In the genomic region with DNA sequence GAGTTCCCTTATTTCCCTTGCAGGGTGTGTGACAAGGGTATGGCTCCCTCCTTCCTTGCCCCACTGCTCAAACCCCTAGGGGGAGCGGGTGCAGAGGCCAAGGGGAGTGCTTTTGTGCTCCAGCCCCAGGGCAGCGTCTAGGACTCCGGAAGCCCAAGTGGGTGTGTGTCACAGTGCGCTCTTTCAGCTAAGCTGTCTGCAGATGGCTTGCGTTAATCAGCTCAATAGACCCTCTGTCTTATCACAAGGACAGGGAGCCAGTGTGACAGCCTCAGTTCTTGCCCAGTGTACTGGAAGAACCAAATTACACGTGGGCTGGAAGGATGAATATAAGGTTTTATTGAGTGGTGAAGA, we compare ENCODE assay signal across 14 cellular contexts.
DNase-seq lines count a peak whose midpoint lies in the region; ATAC-seq, FAIRE-seq and TF ChIP-seq lines count a peak whose summit lies in the region.
"Had no signal": no experiment of that assay in that cellular context is flagged by ENCODE, and none has a peak within 500 bp of the region (broad histone marks: within the 10 kb centered on the region; RNA-seq: fewer than 3 reads in every experiment).

No MANE protein-coding gene starts in this region.

- CTCF ChIA-PET in activated CD8-positive, alpha-beta T cell treated with anti-CD3 and anti-CD28 coated beads, Interleukin-2, amount 10 ng/mL, durations not matched to agents 7 days and 5 days (lab: Charles Lee): no interaction called here

- TF ChIP-seq CTCF in chondrocyte (IDR thresholded peaks at IDR 0.05): no peak

- no peak for FAIRE-seq in GM19239 (lab: Jason Lieb, UNC)

- H3K4me3 Mint-ChIP-seq in chondrocyte (ENCODE audit: unreplicated experiment): peak overlapping the region; percentile 44
- H3K4me3 Mint-ChIP-seq in activated CD8-positive, alpha-beta T cell treated with anti-CD3 and anti-CD28 coated beads, Interleukin-2, amount 10 ng/mL, durations not matched to agents 7 days and 5 days: no peak overlapping the region

- DNase-seq in COLO829 (ENCODE audit: low spot score): peak; percentile 73
- DNase-seq in M059J (ENCODE audit: low read depth): peak; percentile 15
- no peak for DNase-seq in chondrocyte (ENCODE audit: low spot score)
- peak; percentile 11 for DNase-seq in middle frontal gyrus (ENCODE audit: extremely low spot score, low spot score)
- DNase-seq in GM19239 (ENCODE audit: insufficient read length, low spot score): no peak
- no peak for DNase-seq in activated T-cell treated with anti-CD3 and anti-CD28 coated beads, Interleukin-2, amount 50 U/mL, for 1 hour
- DNase-seq in activated CD8-positive, alpha-beta T cell treated with anti-CD3 and anti-CD28 coated beads, Interleukin-2, amount 10 ng/mL, durations not matched to agents 7 days and 5 days: no peak
- DNase-seq in SKM-1 treated with dmso at 0.1 percent for 144 hours (lab: John Stamatoyannopoulos, UW; ENCODE audit: unreplicated experiment): no peak
- DNase-seq: activated CD4-positive, alpha-beta T cell treated with anti-CD3 and anti-CD28 coated beads for 4 hours; activated gamma-delta T cell; colonic mucosa; NCI-H345; SIG-M5; thyroid gland had no signal

- POLR2A ChIA-PET in activated CD8-positive, alpha-beta T cell treated with anti-CD3 and anti-CD28 coated beads, Interleukin-2, amount 10 ng/mL, durations not matched to agents 7 days and 5 days (lab: Charles Lee): no interaction called here

- H3K27me3 Mint-ChIP-seq in chondrocyte (ENCODE audit: low read depth): no peaks in the 10 kb centered on the region
- H3K27me3 Mint-ChIP-seq in activated CD8-positive, alpha-beta T cell treated with anti-CD3 and anti-CD28 coated beads, Interleukin-2, amount 10 ng/mL, durations not matched to agents 7 days and 5 days (ENCODE audit: low read depth): no peaks in the 10 kb centered on the region

- no peaks in the 10 kb centered on the region for H3K9me3 Mint-ChIP-seq in chondrocyte (ENCODE audit: low read depth)
- no peaks in the 10 kb centered on the region for H3K9me3 Mint-ChIP-seq in activated CD8-positive, alpha-beta T cell treated with anti-CD3 and anti-CD28 coated beads, Interleukin-2, amount 10 ng/mL, durations not matched to agents 7 days and 5 days (ENCODE audit: insufficient read depth)

- no peak overlapping the region for H3K27ac Mint-ChIP-seq in chondrocyte (ENCODE audit: unreplicated experiment)
- no peak overlapping the region for H3K27ac Mint-ChIP-seq in activated CD8-positive, alpha-beta T cell treated with anti-CD3 and anti-CD28 coated beads, Interleukin-2, amount 10 ng/mL, durations not matched to agents 7 days and 5 days

- peaks cover 18% of the 10 kb centered on the region for H3K4me1 Mint-ChIP-seq in chondrocyte (ENCODE audit: low read depth)
- H3K4me1 Mint-ChIP-seq in activated CD8-positive, alpha-beta T cell treated with anti-CD3 and anti-CD28 coated beads, Interleukin-2, amount 10 ng/mL, durations not matched to agents 7 days and 5 days (ENCODE audit: low read depth): no peaks in the 10 kb centered on the region

- H3K36me3 Mint-ChIP-seq in chondrocyte (ENCODE audit: low read depth): no peaks in the 10 kb centered on the region
- H3K36me3 Mint-ChIP-seq in activated CD8-positive, alpha-beta T cell treated with anti-CD3 and anti-CD28 coated beads, Interleukin-2, amount 10 ng/mL, durations not matched to agents 7 days and 5 days (ENCODE audit: low read depth): no peaks in the 10 kb centered on the region

- ATAC-seq in activated CD8-positive, alpha-beta T cell treated with anti-CD3 and anti-CD28 coated beads, Interleukin-2, amount 10 ng/mL, durations not matched to agents 7 days and 5 days: no peak

Comparison
In these comparisons a context has a peak if more than half of its experiments do, and no peak if none do; other contexts are left out.
1. DNase-seq: peak in COLO829 (single experiment), M059J (single experiment) and middle frontal gyrus (single experiment); none in chondrocyte (single experiment), GM19239 (single experiment), activated T-cell treated with anti-CD3 and anti-CD28 coated beads, Interleukin-2, amount 50 U/mL, for 1 hour (single experiment), activated CD8-positive, alpha-beta T cell treated with anti-CD3 and anti-CD28 coated beads, Interleukin-2, amount 10 ng/mL, durations not matched to agents 7 days and 5 days (single experiment) and SKM-1 treated with dmso at 0.1 percent for 144 hours (single experiment).